Comparison of ENCODE assay signal across 15 cellular contexts in the genomic region with DNA sequence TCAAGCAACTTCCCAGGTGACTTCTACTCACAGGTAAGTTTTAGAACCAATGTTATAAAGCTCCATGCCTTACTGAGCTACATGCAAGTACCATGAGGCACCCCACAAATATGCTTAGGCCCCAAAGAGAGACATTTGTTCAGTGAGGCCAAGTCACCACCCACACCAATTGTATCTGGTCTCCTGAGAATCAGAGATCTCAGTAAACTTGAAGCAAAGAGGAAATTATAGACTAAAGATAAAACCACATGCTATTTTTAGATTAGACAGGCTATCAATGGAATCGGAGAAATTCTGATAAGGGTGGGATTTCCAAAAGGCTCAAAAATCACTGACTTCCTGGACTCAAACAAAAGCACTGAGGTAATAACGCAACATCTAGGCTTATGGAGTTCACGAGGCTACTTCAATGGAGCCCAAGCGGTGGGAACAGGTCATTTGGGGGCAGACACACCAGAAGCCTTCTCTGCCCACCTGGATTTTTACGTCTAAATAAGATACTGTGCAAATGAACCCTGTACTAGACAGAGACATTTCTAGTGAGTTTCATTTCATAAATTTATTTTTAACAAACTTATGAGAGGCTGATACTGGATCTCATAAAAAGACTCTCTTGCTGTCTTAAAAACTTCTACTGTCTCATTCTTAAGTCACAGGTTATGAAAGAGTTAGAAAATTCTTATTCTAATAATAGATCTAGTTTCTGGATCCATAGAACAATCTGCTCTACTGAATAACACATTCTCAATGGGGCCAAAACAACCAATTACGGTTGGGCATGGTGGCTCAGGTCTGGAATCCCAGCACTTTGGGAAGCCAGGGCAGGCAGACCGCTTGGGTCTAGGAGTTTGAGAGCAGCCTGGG. TPM values are rescaled to one million over a fixed set of nuclear protein-coding genes. Genes with fewer than 3 reads are reported as not detected.
DNase-seq lines count a peak whose midpoint lies in the region; ATAC-seq and TF ChIP-seq lines count a peak whose summit lies in the region.
"Had no signal": no experiment of that assay in that cellular context is flagged by ENCODE, and none has a peak within 500 bp of the region (broad histone marks: within the 10 kb centered on the region; RNA-seq: fewer than 3 reads in every experiment).

No MANE protein-coding gene starts in this region.

- POLR2A ChIA-PET in CD4-positive, alpha-beta T cell (lab: Charles Lee), result no interaction called here

- H3K9me3 ChIP-seq in Karpas-422 (ENCODE audit: low read length), result no peaks in the 10 kb centered on the region
- no peaks in the 10 kb centered on the region for H3K9me3 ChIP-seq in esophagus muscularis mucosa
- H3K9me3 ChIP-seq in gastrocnemius medialis, result no peaks in the 10 kb centered on the region
- H3K9me3 ChIP-seq in CD4-positive, alpha-beta T cell (ENCODE audit: control insufficient read depth, low read length), result no peaks in the 10 kb centered on the region
- H3K9me3 ChIP-seq: SJSA1, tibial nerve had no signal

- H3K27ac ChIP-seq in Karpas-422 (ENCODE audit: low read length) (0 out of 2 replicates have a peak overlapping the region, but pooled peaks have one; percentile 22), esophagus muscularis mucosa (replicated peaks in 1 of 4) (peak overlapping the region; percentile 78 to 90 (median 82)), gastrocnemius medialis (peak overlapping the region; percentile 86 to 98 (median 96))
- H3K27ac ChIP-seq in CD4-positive, alpha-beta T cell (ENCODE audit: low read depth, low read length), result no peak overlapping the region

- DNase-seq in GM12864 (ENCODE audit: low read depth), result no peak
- peak; percentile 40 for DNase-seq in Karpas-422
- no peak for DNase-seq in esophagus muscularis mucosa (ENCODE audit: extremely low spot score)
- no peak for DNase-seq in gastrocnemius medialis
- no peak for DNase-seq in SKM-1 treated with dmso at 0.1 percent for 144 hours (lab: John Stamatoyannopoulos, UW; ENCODE audit: unreplicated experiment)
- DNase-seq in CD4-positive, alpha-beta T cell, result no peak
- DNase-seq: activated CD4-positive, alpha-beta memory T cell treated with anti-CD3 and anti-CD28 coated beads for 36 hours; CD4-positive, alpha-beta memory T cell; mammary epithelial cell; NCI-H1092 treated with DMSO at 0.1 percent for 48 hours; stimulated activated CD4-positive, alpha-beta T cell treated with anti-CD3 and anti-CD28 coated beads, Interleukin-15, amount 100 ng/mL, for 24 hours had no signal

- no peak for ATAC-seq in gastrocnemius medialis
- ATAC-seq in CD4-positive, alpha-beta T cell (ENCODE audit: poor library complexity), result no peak
- no peak for ATAC-seq in HG03520 (IDR thresholded peaks at IDR 0.05; ENCODE audit: unreplicated experiment)
- no peak for ATAC-seq in HG03175 (IDR thresholded peaks at IDR 0.05; ENCODE audit: unreplicated experiment)

- H3K4me1 ChIP-seq in Karpas-422 (ENCODE audit: low read length) (peaks cover 65% of the 10 kb centered on the region), esophagus muscularis mucosa (peaks cover 58 to 91% (median 73%) of the 10 kb centered on the region in 4 donors), gastrocnemius medialis (peaks cover 95 to 98% of the 10 kb centered on the region in 2 donors)

- H3K9me2 ChIP-seq in Karpas-422 (replicated peaks; ENCODE audit: insufficient read depth, low read length), result no peaks in the 10 kb centered on the region

- peaks cover 13% of the 10 kb centered on the region; the same call in 1 of the 2 replicates for H4K20me1 ChIP-seq in Karpas-422 (ENCODE audit: insufficient read depth, low read depth, low read length)

- no peak overlapping the region for H2AFZ ChIP-seq in Karpas-422 (ENCODE audit: low read length)

- no peak for TF ChIP-seq EP300 in esophagus muscularis mucosa (IDR thresholded peaks at IDR 0.05)

- no peaks in the 10 kb centered on the region for H3K9me3 Mint-ChIP-seq in CD4-positive, alpha-beta T cell
- H3K9me3 Mint-ChIP-seq: activated CD4-positive, alpha-beta memory T cell treated with anti-CD3 and anti-CD28 coated beads for 36 hours; CD4-positive, alpha-beta memory T cell had no signal

- H3K27me3 Mint-ChIP-seq in CD4-positive, alpha-beta T cell, result no peaks in the 10 kb centered on the region
- H3K27me3 Mint-ChIP-seq: activated CD4-positive, alpha-beta memory T cell treated with anti-CD3 and anti-CD28 coated beads for 36 hours; CD4-positive, alpha-beta memory T cell had no signal

- CTCF ChIA-PET in CD4-positive, alpha-beta T cell (lab: Charles Lee), result no interaction called here

- peak overlapping the region; percentile 45 for H3K4me3 ChIP-seq in GM12864 (ENCODE audit: low read depth, low read length)
- H3K4me3 ChIP-seq in Karpas-422 (ENCODE audit: low read length), result no peak overlapping the region
- no peak overlapping the region for H3K4me3 ChIP-seq in esophagus muscularis mucosa
- H3K4me3 ChIP-seq in gastrocnemius medialis, result peak overlapping the region; percentile 14 to 46 (median 39)
- H3K4me3 ChIP-seq: SJSA1, tibial nerve had no signal

- no peak overlapping the region for H3K4me3 Mint-ChIP-seq in CD4-positive, alpha-beta T cell
- H3K4me3 Mint-ChIP-seq: activated CD4-positive, alpha-beta memory T cell treated with anti-CD3 and anti-CD28 coated beads for 36 hours; CD4-positive, alpha-beta memory T cell had no signal

- TF ChIP-seq CTCF in GM12864 (IDR thresholded peaks at IDR 0.05; ENCODE audit: low read depth, low read length, missing control alignments) (no peak), esophagus muscularis mucosa (IDR thresholded peaks at IDR 0.05) (no peak), gastrocnemius medialis (IDR thresholded peaks at IDR 0.05 in 4 of 5, conservative IDR thresholded peaks at IDR 0.05 in 1 of 5) (no peak)
- TF ChIP-seq CTCF in CD4-positive, alpha-beta T cell (IDR thresholded peaks at IDR 0.05), result no peak

- intact Hi-C loops in esophagus muscularis mucosa (cut with DNase I) (no loop called here), gastrocnemius medialis (cut with DNase I; ENCODE audit: low total_unique reads) (no loop called here)
- intact Hi-C loops in CD4-positive, alpha-beta T cell (cut with DNase I, micrococcal nuclease), result no loop called here

- H3K27me3 ChIP-seq in Karpas-422 (ENCODE audit: low read length), result no peaks in the 10 kb centered on the region
- no peaks in the 10 kb centered on the region for H3K27me3 ChIP-seq in esophagus muscularis mucosa
- H3K27me3 ChIP-seq in gastrocnemius medialis, result no peaks in the 10 kb centered on the region
- H3K27me3 ChIP-seq in CD4-positive, alpha-beta T cell (ENCODE audit: control insufficient read depth, insufficient read depth, low read length), result no peaks in the 10 kb centered on the region
- H3K27me3 ChIP-seq: SJSA1, tibial nerve had no signal

- in situ Hi-C loops in gastrocnemius medialis (cut with MboI; ENCODE audit: low sequenced_read_pairs in 4 of 4), result no loop called here

- H3K36me3 Mint-ChIP-seq in CD4-positive, alpha-beta T cell (ENCODE audit: low read depth), result peaks cover 37% of the 10 kb centered on the region

- H3K79me2 ChIP-seq in Karpas-422 (ENCODE audit: low read length), result peaks cover 99% of the 10 kb centered on the region

- H3K27ac Mint-ChIP-seq in CD4-positive, alpha-beta T cell, result no peak overlapping the region
- H3K27ac Mint-ChIP-seq: activated CD4-positive, alpha-beta memory T cell treated with anti-CD3 and anti-CD28 coated beads for 36 hours had no signal

- 75% methylated on average over 6 of the region's 7 CpGs for WGBS in esophagus muscularis mucosa

- peak overlapping the region; percentile 28 for H3K4me2 ChIP-seq in Karpas-422 (ENCODE audit: low read depth, low read length, poor library complexity, severe bottlenecking)

- H3K9ac ChIP-seq in Karpas-422 (ENCODE audit: low read length), result no peak overlapping the region

- TF ChIP-seq POLR2A in esophagus muscularis mucosa (IDR thresholded peaks at IDR 0.05; ENCODE audit: low read depth) (no peak), gastrocnemius medialis (IDR thresholded peaks at IDR 0.05) (no peak)

- peaks cover 83% of the 10 kb centered on the region for H3K4me1 Mint-ChIP-seq in CD4-positive, alpha-beta T cell (ENCODE audit: low read depth)

- H3K36me3 ChIP-seq in Karpas-422 (ENCODE audit: insufficient read depth, low read length), result peaks cover 11% of the 10 kb centered on the region; the same call in 1 of the 2 replicates
- peaks cover 0 to 32% (median 11%) of the 10 kb centered on the region in 4 donors for H3K36me3 ChIP-seq in esophagus muscularis mucosa
- H3K36me3 ChIP-seq in gastrocnemius medialis, result no peaks in the 10 kb centered on the region
- H3K36me3 ChIP-seq: tibial nerve had no signal

RNA-seq across cellular contexts. Expression of a gene that starts 7.7 kb away (rescaled TPM):
- total RNA-seq in Karpas-422 (2014; rRNA removed; shearing (Covaris generic); ENCODE audit: low replicate concordance), result 29.0 and 32.1 TPM in 2 replicates
- total RNA-seq in esophagus muscularis mucosa, result 10 to 100 TPM; 37.5 to 43.0 (median 39.6) TPM
- total RNA-seq in gastrocnemius medialis, result 100 to 1,000 TPM in 1 of 4 donors, 10 to 100 TPM in 3; 59.8 to 122 (median 79.1) TPM
- 10 to 100 TPM; 18.4 to 18.5 TPM for total RNA-seq in CD4-positive, alpha-beta T cell

RNA-seq across cellular contexts. Expression of a gene that starts 37.3 kb away (rescaled TPM):
- not detected in 2 replicates for total RNA-seq in Karpas-422 (2014; rRNA removed; shearing (Covaris generic); ENCODE audit: low replicate concordance)
- 1 to 10 TPM in 1 of 4 donors, under 1 TPM in 3; under 0.01 to 1.5 (median 0.32) TPM for total RNA-seq in esophagus muscularis mucosa
- total RNA-seq in gastrocnemius medialis, result 1 to 10 TPM; 1.0 to 4.9 (median 3.0) TPM
- total RNA-seq in CD4-positive, alpha-beta T cell, result under 1 TPM; 0.19 to 0.22 TPM
- total RNA-seq: activated CD4-positive, alpha-beta memory T cell treated with anti-CD3 and anti-CD28 coated beads for 36 hours; CD4-positive, alpha-beta memory T cell; mammary epithelial cell; SJSA1 had no signal

Comparison
In these comparisons a context has a peak if more than half of its experiments do, and no peak if none do; other contexts are left out.
1. H3K4me3 ChIP-seq: peak in GM12864 (single experiment) and gastrocnemius medialis (4 of 4); none in Karpas-422 (single experiment) and esophagus muscularis mucosa (0 of 4).